26 cellular contexts compared by ENCODE assay signal in the genomic region with DNA sequence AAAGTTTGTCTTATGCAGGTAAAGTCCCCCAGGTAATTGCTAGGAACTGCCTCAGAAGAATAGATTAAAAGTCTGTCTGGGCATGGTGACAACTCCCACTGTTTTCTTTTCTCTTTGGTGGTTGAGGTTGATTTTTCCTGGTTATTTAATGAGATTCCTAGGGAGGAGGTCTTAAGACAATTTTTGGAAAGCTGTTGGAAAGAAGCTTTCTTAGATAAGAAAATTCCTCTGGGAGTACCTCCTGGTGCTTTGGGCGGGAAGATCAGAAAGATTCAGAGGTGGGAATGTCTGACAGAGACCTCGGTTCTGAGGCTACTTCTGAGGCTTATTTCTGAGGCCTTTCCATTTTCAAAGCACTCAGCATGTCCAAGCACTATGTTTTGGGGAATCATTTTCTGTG.
"Had no signal": no experiment of that assay in that cellular context is flagged by ENCODE, and none has a peak within 500 bp of the region (broad histone marks: within the 10 kb centered on the region; RNA-seq: fewer than 3 reads in every experiment).

No MANE protein-coding gene starts in this region.

- H3K27ac ChIP-seq: left ventricle myocardium inferior, neural progenitor cell, parathyroid adenoma, right atrium auricular region, stomach, testis, thyroid gland, transverse colon, upper lobe of left lung, vagina had no signal

- H3K79me2 ChIP-seq: parathyroid adenoma had no signal

- ATAC-seq: naive thymus-derived CD4-positive, alpha-beta T cell; sciatic nerve; stimulated activated naive B cell treated with anti-CD40 and anti-IgM and Interleukin-4, amounts not matched to agents 10 μg/mL and 1 μg/mL and 100 μg/mL, for 72 hours; stimulated activated naive CD8-positive, alpha-beta T cell treated with anti-CD3 and anti-CD28 coated beads, Interleukin-15, Interleukin-2, amounts not matched to agents 100 U/mL and 50 U/mL, for 24 hours had no signal

- H3K4me1 Mint-ChIP-seq: nephron progenitor cell had no signal

- H3K36me3 Mint-ChIP-seq: neural progenitor cell; stimulated activated naive B cell treated with anti-CD40 and anti-IgM and Interleukin-4, amounts not matched to agents 10 μg/mL and 1 μg/mL and 100 μg/mL, for 72 hours had no signal

- H3K4me2 ChIP-seq: neural progenitor cell had no signal

- H3K27me3 Mint-ChIP-seq: naive thymus-derived CD4-positive, alpha-beta T cell; stimulated activated naive B cell treated with anti-CD40 and anti-IgM and Interleukin-4, amounts not matched to agents 10 μg/mL and 1 μg/mL and 100 μg/mL, for 72 hours had no signal

- H3K9ac ChIP-seq: neural progenitor cell, parathyroid adenoma had no signal

- H3K4me3 Mint-ChIP-seq: naive thymus-derived CD4-positive, alpha-beta T cell; nephron progenitor cell; neural progenitor cell; stimulated activated naive B cell treated with anti-CD40 and anti-IgM and Interleukin-4, amounts not matched to agents 10 μg/mL and 1 μg/mL and 100 μg/mL, for 72 hours had no signal

- H3K27me3 ChIP-seq: neural progenitor cell, neutrophil, right atrium auricular region, stomach, testis, thyroid gland, transverse colon, upper lobe of left lung, vagina had no signal

- H3K4me1 ChIP-seq: left ventricle myocardium inferior, neural progenitor cell, parathyroid adenoma, right atrium auricular region, testis, thyroid gland had no signal

- H3K9me3 ChIP-seq: left ventricle myocardium inferior, mucosa of descending colon, neutrophil, right atrium auricular region, stomach, testis, thyroid gland, transverse colon, upper lobe of left lung, vagina had no signal

- H3K27ac Mint-ChIP-seq: nephron progenitor cell; neural progenitor cell; stimulated activated naive B cell treated with anti-CD40 and anti-IgM and Interleukin-4, amounts not matched to agents 10 μg/mL and 1 μg/mL and 100 μg/mL, for 72 hours had no signal

- H3K4me3 ChIP-seq: left ventricle myocardium inferior, lung, mucosa of descending colon, neural progenitor cell, right atrium auricular region, skin epidermis, stomach, testis, thyroid gland, transverse colon, upper lobe of left lung, vagina had no signal

- H3K36me3 ChIP-seq: left ventricle myocardium inferior, neural progenitor cell, neutrophil, right atrium auricular region, stomach, thyroid gland, transverse colon, upper lobe of left lung, vagina had no signal

- H3K9me3 Mint-ChIP-seq: nephron progenitor cell; stimulated activated naive B cell treated with anti-CD40 and anti-IgM and Interleukin-4, amounts not matched to agents 10 μg/mL and 1 μg/mL and 100 μg/mL, for 72 hours had no signal

- DNase-seq: islet precursor cell; left ventricle myocardium inferior; midbrain; mucosa of descending colon; naive thymus-derived CD4-positive, alpha-beta T cell; nephron progenitor cell; occipital lobe; stimulated activated CD4-positive, alpha-beta T cell treated with anti-CD3 and anti-CD28 coated beads, Interleukin-12 subunit alpha, Interleukin-12 subunit beta, amount 100 ng/mL, for 4 hours; stimulated activated CD4-positive, alpha-beta T cell treated with anti-CD3 and anti-CD28 coated beads, Interleukin-15, amount 100 ng/mL, for 24 hours; stimulated activated CD4-positive, alpha-beta T cell treated with anti-CD3 and anti-CD28 coated beads, Interleukin-2, amount 100 ng/mL, for 24 hours; stimulated activated CD4-positive, alpha-beta T cell treated with anti-CD3 and anti-CD28 coated beads, Interleukin-4, amount 100 ng/mL, for 1 hour; stimulated activated naive B cell treated with anti-CD40 and anti-IgM and Interleukin-4, amounts not matched to agents 10 μg/mL and 1 μg/mL and 100 μg/mL, for 72 hours; stimulated activated naive CD8-positive, alpha-beta T cell treated with anti-CD3 and anti-CD28 coated beads, Interleukin-15, Interleukin-2, amounts not matched to agents 100 U/mL and 50 U/mL, for 24 hours; stomach; testis; thyroid gland; transverse colon; upper lobe of left lung had no signal
